In genomic region chr5:106331415-106331814, GRCh38 we compare ENCODE assay signal across 21 cellular contexts.
DNase-seq lines count a peak whose midpoint lies in the region; ATAC-seq and TF ChIP-seq lines count a peak whose summit lies in the region.
"Had no signal": no experiment of that assay in that cellular context is flagged by ENCODE, and none has a peak within 500 bp of the region (broad histone marks: within the 10 kb centered on the region; RNA-seq: fewer than 3 reads in every experiment).

No MANE protein-coding gene starts in this region.

- no peak overlapping the region for H3K4me3 Mint-ChIP-seq in MCF 10A (ENCODE audit: unreplicated experiment)
- H3K4me3 Mint-ChIP-seq: activated T-cell treated with anti-CD3 and anti-CD28 coated beads, Interleukin-2, amount 50 U/mL, for 4 hours; central memory CD8-positive, alpha-beta T cell had no signal

- 69% methylated on average over 2 of the region's 2 CpGs for WGBS in mammary epithelial cell (ENCODE audit: low coverage, missing lambda C conversion rate)

- no peak overlapping the region for H3K27ac ChIP-seq in mammary epithelial cell (ENCODE audit: insufficient read depth, low read depth, low read length)
- no peak overlapping the region for H3K27ac ChIP-seq in MM.1S (ENCODE audit: low read length)
- H3K27ac ChIP-seq: 22Rv1, left ventricle myocardium inferior, parathyroid adenoma, skin epidermis, tibial artery had no signal

- DNase-seq in mammary epithelial cell = peak; percentile 19
- no peak for DNase-seq in MCF 10A (ENCODE audit: unreplicated experiment)
- peak; percentile 86 for DNase-seq in amniotic epithelial cell (ENCODE audit: low read depth)
- peak; percentile 86 for DNase-seq in fibroblast of villous mesenchyme (ENCODE audit: low read depth)
- no peak for DNase-seq in MM.1S
- DNase-seq in DMS 273 (lab: John Stamatoyannopoulos, UW; ENCODE audit: unreplicated experiment) = no peak
- no peak for DNase-seq in HuH-7.5 (ENCODE audit: low spot score)
- DNase-seq: activated CD4-positive, alpha-beta T cell treated with anti-CD3 and anti-CD28 coated beads, Interleukin-2, amount 50 U/mL, for 1 hour; activated T-cell treated with anti-CD3 and anti-CD28 coated beads, Interleukin-2, amount 50 U/mL, for 4 hours; effector memory CD4-positive, alpha-beta T cell; left ventricle myocardium inferior; MV-4-11; NCI-H2029 treated with DMSO at 0.1 percent for 48 hours; NCI-H524; tibial artery had no signal

- in situ Hi-C loops in mammary epithelial cell (cut with MboI; ENCODE audit: low sequenced_read_pairs in 2 of 2) = no loop called here

- H3K4me3 ChIP-seq in mammary epithelial cell (replicated peaks in 1 of 3; ENCODE audit: insufficient read depth in 1 of 3, low read depth in 2 of 3, low read length in 3 of 3) = no peak overlapping the region
- no peak overlapping the region for H3K4me3 ChIP-seq in fibroblast of villous mesenchyme (ENCODE audit: low read depth, low read length)
- no peak overlapping the region for H3K4me3 ChIP-seq in MM.1S (ENCODE audit: low read length)
- H3K4me3 ChIP-seq: left ventricle myocardium inferior, skin epidermis, tibial artery had no signal

- H3K4me1 ChIP-seq in mammary epithelial cell (ENCODE audit: insufficient read depth, low read length) (no peaks in the 10 kb centered on the region), MM.1S (ENCODE audit: low read length) (no peaks in the 10 kb centered on the region)
- H3K4me1 ChIP-seq: left ventricle myocardium inferior, parathyroid adenoma, tibial artery had no signal

- no peak for ATAC-seq in HG03280 (IDR thresholded peaks at IDR 0.05; ENCODE audit: unreplicated experiment)
- ATAC-seq: activated naive CD4-positive, alpha-beta T cell treated with anti-CD3 and anti-CD28 coated beads, Interleukin-2, amount 50 U/mL, for 72 hours; activated T-cell treated with anti-CD3 and anti-CD28 coated beads, Interleukin-2, amount 50 U/mL, for 4 hours had no signal

- H3K9ac ChIP-seq in mammary epithelial cell (ENCODE audit: insufficient read depth, low read length) (no peak overlapping the region), MM.1S (ENCODE audit: low read length) (no peak overlapping the region)
- H3K9ac ChIP-seq: parathyroid adenoma had no signal

- no peaks in the 10 kb centered on the region for H4K20me1 ChIP-seq in mammary epithelial cell (ENCODE audit: insufficient read depth, low read length)
- H4K20me1 ChIP-seq in MM.1S (ENCODE audit: insufficient read depth, low read length) = no peaks in the 10 kb centered on the region

- H3K27me3 Mint-ChIP-seq in MCF 10A (ENCODE audit: insufficient read depth, unreplicated experiment) = no peaks in the 10 kb centered on the region
- H3K27me3 Mint-ChIP-seq: central memory CD8-positive, alpha-beta T cell had no signal

- CTCF ChIA-PET in mammary epithelial cell (lab: Charles Lee; ENCODE audit: low non-redundant PET) = no interaction called here
- CTCF ChIA-PET in MCF 10A (lab: Yijun Ruan, JAX) = no interaction called here

- BruUV-seq in mammary epithelial cell (replicated peaks; lab: Mats Ljungman, UMichigan) = no TSS peak
- no TSS peak for BruUV-seq in MCF 10A (replicated peaks; lab: Mats Ljungman, UMichigan)

- intact Hi-C loops in mammary epithelial cell (cut with micrococcal nuclease) = no loop called here
- intact Hi-C loops in MCF 10A (cut with micrococcal nuclease) = no loop called here

- H3K27me3 ChIP-seq in mammary epithelial cell (ENCODE audit: insufficient read depth, low read length) = no peaks in the 10 kb centered on the region
- H3K27me3 ChIP-seq in MM.1S (replicated peaks; ENCODE audit: insufficient read depth, low read length) = no peaks in the 10 kb centered on the region
- H3K27me3 ChIP-seq: tibial artery had no signal

- H3K9me2 ChIP-seq in MM.1S (replicated peaks; ENCODE audit: insufficient read depth, low read length) = no peaks in the 10 kb centered on the region

- H3K79me2 ChIP-seq in mammary epithelial cell (ENCODE audit: insufficient read depth, low read length) (no peaks in the 10 kb centered on the region), MM.1S (ENCODE audit: low read length) (no peaks in the 10 kb centered on the region)
- H3K79me2 ChIP-seq: parathyroid adenoma had no signal

- no peak overlapping the region for H2AFZ ChIP-seq in mammary epithelial cell (ENCODE audit: low read depth, low read length)
- no peak overlapping the region for H2AFZ ChIP-seq in MM.1S (ENCODE audit: low read length)
- H2AFZ ChIP-seq: parathyroid adenoma had no signal

- no peak overlapping the region for H3K27ac Mint-ChIP-seq in MCF 10A (ENCODE audit: low read depth, unreplicated experiment)
- H3K27ac Mint-ChIP-seq: activated naive CD4-positive, alpha-beta T cell treated with anti-CD3 and anti-CD28 coated beads, Interleukin-2, amount 50 U/mL, for 72 hours had no signal

- POLR2A ChIA-PET in MCF 10A (lab: Yijun Ruan, JAX) = no interaction called here

- dilution Hi-C loops in mammary epithelial cell (cut with HindIII; ENCODE audit: low sequenced_read_pairs) = no loop called here

- H3F3A ChIP-seq in MM.1S (ENCODE audit: insufficient read depth, low read length) = no peaks in the 10 kb centered on the region

- H3K4me1 Mint-ChIP-seq in MCF 10A (ENCODE audit: insufficient read depth, unreplicated experiment) = no peaks in the 10 kb centered on the region
- H3K4me1 Mint-ChIP-seq: central memory CD8-positive, alpha-beta T cell had no signal

- H3K36me3 ChIP-seq in mammary epithelial cell (ENCODE audit: insufficient read depth, low read length) (no peaks in the 10 kb centered on the region), MM.1S (replicated peaks; ENCODE audit: insufficient read depth, low read length) (no peaks in the 10 kb centered on the region)
- H3K36me3 ChIP-seq: left ventricle myocardium inferior, tibial artery had no signal

- H3K9me3 Mint-ChIP-seq in MCF 10A (ENCODE audit: unreplicated experiment) = no peaks in the 10 kb centered on the region
- H3K9me3 Mint-ChIP-seq: central memory CD8-positive, alpha-beta T cell had no signal

- TF ChIP-seq CTCF in mammary epithelial cell (conservative IDR thresholded peaks at IDR 0.05 in 1 of 2, IDR thresholded peaks at IDR 0.05 in 1 of 2; ENCODE audit: extremely low read depth in 1 of 2, insufficient read depth in 1 of 2, low read depth in 1 of 2, low read length in 2 of 2) (no peak), MCF 10A (IDR thresholded peaks at IDR 0.05; ENCODE audit: unreplicated experiment) (no peak), fibroblast of villous mesenchyme (IDR thresholded peaks at IDR 0.05; ENCODE audit: insufficient read depth, low read depth, low read length) (no peak), MM.1S (IDR thresholded peaks at IDR 0.05; ENCODE audit: low read length) (no peak)

- H3K4me2 ChIP-seq in mammary epithelial cell (ENCODE audit: insufficient read depth, low read depth, low read length) (no peak overlapping the region), MM.1S (ENCODE audit: low read depth, low read length) (no peak overlapping the region)

- no peaks in the 10 kb centered on the region for H3K36me3 Mint-ChIP-seq in MCF 10A (ENCODE audit: insufficient read depth, unreplicated experiment)

- H3K9me3 ChIP-seq in mammary epithelial cell (replicated peaks; ENCODE audit: insufficient read depth, low read length) = no peaks in the 10 kb centered on the region
- 0 out of 2 replicates have a peak, but pooled peaks cover 2% of the 10 kb centered on the region for H3K9me3 ChIP-seq in MM.1S (replicated peaks; ENCODE audit: insufficient read depth, low read length)
- H3K9me3 ChIP-seq: left ventricle myocardium inferior, tibial artery had no signal

Comparison
In these comparisons a context has a peak if more than half of its experiments do, and no peak if none do; other contexts are left out.
1. DNase-seq: peak in mammary epithelial cell (single experiment), amniotic epithelial cell (single experiment) and fibroblast of villous mesenchyme (single experiment); none in MCF 10A (single experiment), MM.1S (single experiment), DMS 273 (single experiment) and HuH-7.5 (single experiment).